In genomic region chr3:52715714-52716305, GRCh38 we compare ENCODE assay signal across 16 cellular contexts.
"Had no signal": no experiment of that assay in that cellular context is flagged by ENCODE, and none has a peak within 500 bp of the region (broad histone marks: within the 10 kb centered on the region; RNA-seq: fewer than 3 reads in every experiment).

No MANE protein-coding gene starts in this region.

- DNase-seq: activated CD4-positive, alpha-beta T cell treated with anti-CD3 and anti-CD28 coated beads for 1 hour; activated CD4-positive, alpha-beta T cell treated with anti-CD3 and anti-CD28 coated beads, Interleukin-2, amount 50 U/mL, for 48 hours; activated effector memory CD4-positive, alpha-beta T cell treated with Interleukin-2 at 50 U/mL for 16 hours; left cardiac atrium; lower lobe of right lung; midbrain; pancreas; sigmoid colon; spleen; stomach; testis had no signal

- H3K9me3 ChIP-seq: gastroesophageal sphincter, lower lobe of right lung, pancreas, sigmoid colon, testis, upper lobe of left lung had no signal

- H3K27ac Mint-ChIP-seq: T-helper 2 cell treated with Interferon-gamma antibody and Interleukin-4, amounts not matched to agents 5 μg/mL and 100 μg/mL, for 36 hours had no signal

- FAIRE-seq: endometrium, pancreas had no signal

- H3K4me3 Mint-ChIP-seq: T-helper 2 cell treated with Interferon-gamma antibody and Interleukin-4, amounts not matched to agents 5 μg/mL and 100 μg/mL, for 36 hours had no signal

- H3K4me3 ChIP-seq: cardiac muscle cell, gastroesophageal sphincter, lower lobe of right lung, pancreas, sigmoid colon, spleen, stomach, testis, upper lobe of left lung had no signal

- H3K27me3 ChIP-seq: cardiac muscle cell, gastroesophageal sphincter, pancreas, sigmoid colon, spleen, stomach, testis, upper lobe of left lung had no signal

- H3K36me3 ChIP-seq: pancreas had no signal
